Comparison of ENCODE assay signal across 9 cellular contexts in the genomic region with DNA sequence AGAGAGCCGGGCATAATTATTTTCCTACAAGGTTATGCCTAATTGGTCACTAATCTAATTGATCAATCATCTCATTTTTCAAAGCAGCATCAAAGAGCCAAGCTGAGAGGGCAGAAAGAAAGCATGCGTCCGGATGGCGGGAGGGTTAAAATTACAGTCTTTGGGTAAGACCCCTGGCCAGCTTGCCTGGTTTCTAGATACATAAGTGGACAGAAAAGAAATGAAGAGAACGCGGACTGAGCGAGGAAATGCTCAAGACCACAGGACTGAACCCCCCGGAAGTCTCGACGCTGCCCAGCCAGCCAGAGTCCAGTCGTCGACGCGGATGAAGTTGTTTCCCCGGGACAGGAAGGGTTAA.
A peak's percentile ranks its signal among the peaks of the same experiment; 100 is the strongest.
DNase-seq lines count a peak whose midpoint lies in the region; ATAC-seq and TF ChIP-seq lines count a peak whose summit lies in the region.
"Had no signal": no experiment of that assay in that cellular context is flagged by ENCODE, and none has a peak within 500 bp of the region (broad histone marks: within the 10 kb centered on the region; RNA-seq: fewer than 3 reads in every experiment).

No MANE protein-coding gene starts in this region.

- ATAC-seq in activated CD4-positive, alpha-beta T cell treated with anti-CD3 and anti-CD28 coated beads for 36 hours = no peak
- no peak for ATAC-seq in activated naive CD8-positive, alpha-beta T cell treated with anti-CD3 and anti-CD28 coated beads, Interleukin-2, amount 10 ng/mL, durations not matched to agents 7 days and 5 days (ENCODE audit: low read depth)
- no peak for ATAC-seq in stimulated activated effector memory CD8-positive, alpha-beta T cell treated with anti-CD3 and anti-CD28 coated beads, Interleukin-12 subunit alpha, Interleukin-12 subunit beta, amount 100 ng/mL, for 72 hours
- no peak for ATAC-seq in HG02884 (IDR thresholded peaks at IDR 0.05; ENCODE audit: unreplicated experiment)

- DNase-seq in activated CD4-positive, alpha-beta T cell treated with anti-CD3 and anti-CD28 coated beads for 36 hours = no peak
- no peak for DNase-seq in activated CD4-positive, alpha-beta T cell treated with anti-CD3 and anti-CD28 coated beads, Interleukin-2, amount 10 ng/mL, durations not matched to agents 24 days and 14 days
- no peak for DNase-seq in activated naive CD8-positive, alpha-beta T cell treated with anti-CD3 and anti-CD28 coated beads, Interleukin-2, amount 10 ng/mL, durations not matched to agents 7 days and 5 days
- DNase-seq in kidney epithelial cell (ENCODE audit: low read depth) (no peak), NCI-H82 treated with DMSO at 0.1 percent for 48 hours (lab: John Stamatoyannopoulos, UW; ENCODE audit: unreplicated experiment) (no peak), Peyer's patch (no peak)
- no peak for DNase-seq in stimulated activated effector memory CD8-positive, alpha-beta T cell treated with anti-CD3 and anti-CD28 coated beads, Interleukin-12 subunit alpha, Interleukin-12 subunit beta, amount 100 ng/mL, for 72 hours (ENCODE audit: low spot score in 2 of 2)
- DNase-seq: naive B cell had no signal

- H3K27me3 ChIP-seq in kidney epithelial cell (ENCODE audit: control insufficient read depth, insufficient read depth, low read length) (peaks cover 33% of the 10 kb centered on the region), Peyer's patch (no peaks in the 10 kb centered on the region)

- H3K4me1 ChIP-seq in Peyer's patch = peaks cover 0 to 12% (median 2%) of the 10 kb centered on the region in 4 donors

- POLR2A ChIA-PET in activated CD4-positive, alpha-beta T cell treated with anti-CD3 and anti-CD28 coated beads for 36 hours (lab: Charles Lee) = no interaction called here
- POLR2A ChIA-PET in activated naive CD8-positive, alpha-beta T cell treated with anti-CD3 and anti-CD28 coated beads, Interleukin-2, amount 10 ng/mL, durations not matched to agents 7 days and 5 days (lab: Charles Lee) = no interaction called here

- H3K4me3 Mint-ChIP-seq in activated CD4-positive, alpha-beta T cell treated with anti-CD3 and anti-CD28 coated beads for 36 hours = peak overlapping the region; percentile 20
- H3K4me3 Mint-ChIP-seq in activated CD4-positive, alpha-beta T cell treated with anti-CD3 and anti-CD28 coated beads, Interleukin-2, amount 10 ng/mL, durations not matched to agents 24 days and 14 days = no peak overlapping the region
- peak overlapping the region; percentile 48 for H3K4me3 Mint-ChIP-seq in activated naive CD8-positive, alpha-beta T cell treated with anti-CD3 and anti-CD28 coated beads, Interleukin-2, amount 10 ng/mL, durations not matched to agents 7 days and 5 days
- H3K4me3 Mint-ChIP-seq in stimulated activated effector memory CD8-positive, alpha-beta T cell treated with anti-CD3 and anti-CD28 coated beads, Interleukin-12 subunit alpha, Interleukin-12 subunit beta, amount 100 ng/mL, for 72 hours = peak overlapping the region; percentile 18

- no peak overlapping the region for H3K27ac ChIP-seq in Peyer's patch

- no peak overlapping the region for H3K27ac Mint-ChIP-seq in activated CD4-positive, alpha-beta T cell treated with anti-CD3 and anti-CD28 coated beads for 36 hours
- no peak overlapping the region for H3K27ac Mint-ChIP-seq in activated CD4-positive, alpha-beta T cell treated with anti-CD3 and anti-CD28 coated beads, Interleukin-2, amount 10 ng/mL, durations not matched to agents 24 days and 14 days
- H3K27ac Mint-ChIP-seq in activated naive CD8-positive, alpha-beta T cell treated with anti-CD3 and anti-CD28 coated beads, Interleukin-2, amount 10 ng/mL, durations not matched to agents 7 days and 5 days = no peak overlapping the region
- H3K27ac Mint-ChIP-seq in stimulated activated effector memory CD8-positive, alpha-beta T cell treated with anti-CD3 and anti-CD28 coated beads, Interleukin-12 subunit alpha, Interleukin-12 subunit beta, amount 100 ng/mL, for 72 hours = no peak overlapping the region

- no peaks in the 10 kb centered on the region for H3K9me3 Mint-ChIP-seq in activated CD4-positive, alpha-beta T cell treated with anti-CD3 and anti-CD28 coated beads for 36 hours (ENCODE audit: low read depth)
- H3K9me3 Mint-ChIP-seq in activated CD4-positive, alpha-beta T cell treated with anti-CD3 and anti-CD28 coated beads, Interleukin-2, amount 10 ng/mL, durations not matched to agents 24 days and 14 days = no peaks in the 10 kb centered on the region
- no peaks in the 10 kb centered on the region for H3K9me3 Mint-ChIP-seq in activated naive CD8-positive, alpha-beta T cell treated with anti-CD3 and anti-CD28 coated beads, Interleukin-2, amount 10 ng/mL, durations not matched to agents 7 days and 5 days
- no peaks in the 10 kb centered on the region for H3K9me3 Mint-ChIP-seq in stimulated activated effector memory CD8-positive, alpha-beta T cell treated with anti-CD3 and anti-CD28 coated beads, Interleukin-12 subunit alpha, Interleukin-12 subunit beta, amount 100 ng/mL, for 72 hours
- H3K9me3 Mint-ChIP-seq: naive B cell had no signal

- intact Hi-C loops in activated CD4-positive, alpha-beta T cell treated with anti-CD3 and anti-CD28 coated beads for 36 hours (cut with DNase I, micrococcal nuclease) = no loop called here
- intact Hi-C loops in activated CD4-positive, alpha-beta T cell treated with anti-CD3 and anti-CD28 coated beads, Interleukin-2, amount 10 ng/mL, durations not matched to agents 24 days and 14 days (cut with micrococcal nuclease) = no loop called here

- no peaks in the 10 kb centered on the region for H3K36me3 Mint-ChIP-seq in activated CD4-positive, alpha-beta T cell treated with anti-CD3 and anti-CD28 coated beads for 36 hours (ENCODE audit: low read depth)
- H3K36me3 Mint-ChIP-seq in activated CD4-positive, alpha-beta T cell treated with anti-CD3 and anti-CD28 coated beads, Interleukin-2, amount 10 ng/mL, durations not matched to agents 24 days and 14 days (ENCODE audit: low read depth) = no peaks in the 10 kb centered on the region
- H3K36me3 Mint-ChIP-seq in activated naive CD8-positive, alpha-beta T cell treated with anti-CD3 and anti-CD28 coated beads, Interleukin-2, amount 10 ng/mL, durations not matched to agents 7 days and 5 days = no peaks in the 10 kb centered on the region
- H3K36me3 Mint-ChIP-seq in stimulated activated effector memory CD8-positive, alpha-beta T cell treated with anti-CD3 and anti-CD28 coated beads, Interleukin-12 subunit alpha, Interleukin-12 subunit beta, amount 100 ng/mL, for 72 hours = no peaks in the 10 kb centered on the region
- H3K36me3 Mint-ChIP-seq: naive B cell had no signal

- TF ChIP-seq POLR2A in Peyer's patch (IDR thresholded peaks at IDR 0.05) = no peak

- H3K27me3 Mint-ChIP-seq in activated CD4-positive, alpha-beta T cell treated with anti-CD3 and anti-CD28 coated beads for 36 hours = peaks cover 45% of the 10 kb centered on the region
- H3K27me3 Mint-ChIP-seq in activated CD4-positive, alpha-beta T cell treated with anti-CD3 and anti-CD28 coated beads, Interleukin-2, amount 10 ng/mL, durations not matched to agents 24 days and 14 days = peaks cover 40% of the 10 kb centered on the region
- peaks cover 29% of the 10 kb centered on the region for H3K27me3 Mint-ChIP-seq in activated naive CD8-positive, alpha-beta T cell treated with anti-CD3 and anti-CD28 coated beads, Interleukin-2, amount 10 ng/mL, durations not matched to agents 7 days and 5 days

- H3K9me3 ChIP-seq in Peyer's patch = no peaks in the 10 kb centered on the region

- H3K4me3 ChIP-seq in kidney epithelial cell (ENCODE audit: low read depth, low read length) (peak overlapping the region; percentile 37), Peyer's patch (peak overlapping the region in 2 of 4 donors; percentile 22 to 44)

- H3K4me1 Mint-ChIP-seq in activated CD4-positive, alpha-beta T cell treated with anti-CD3 and anti-CD28 coated beads for 36 hours = peaks cover 9% of the 10 kb centered on the region
- H3K4me1 Mint-ChIP-seq in activated CD4-positive, alpha-beta T cell treated with anti-CD3 and anti-CD28 coated beads, Interleukin-2, amount 10 ng/mL, durations not matched to agents 24 days and 14 days = no peaks in the 10 kb centered on the region
- H3K4me1 Mint-ChIP-seq in activated naive CD8-positive, alpha-beta T cell treated with anti-CD3 and anti-CD28 coated beads, Interleukin-2, amount 10 ng/mL, durations not matched to agents 7 days and 5 days = peaks cover 2% of the 10 kb centered on the region
- H3K4me1 Mint-ChIP-seq in stimulated activated effector memory CD8-positive, alpha-beta T cell treated with anti-CD3 and anti-CD28 coated beads, Interleukin-12 subunit alpha, Interleukin-12 subunit beta, amount 100 ng/mL, for 72 hours = peaks cover 5% of the 10 kb centered on the region

- CTCF ChIA-PET in activated CD4-positive, alpha-beta T cell treated with anti-CD3 and anti-CD28 coated beads for 36 hours (lab: Charles Lee) = no interaction called here

- TF ChIP-seq CTCF in kidney epithelial cell (IDR thresholded peaks at IDR 0.05; ENCODE audit: insufficient read depth, low read length, poor library complexity, severe bottlenecking) (no peak), Peyer's patch (IDR thresholded peaks at IDR 0.05) (no peak)

- H3K36me3 ChIP-seq in kidney epithelial cell (ENCODE audit: control insufficient read depth, insufficient read depth, low read length) (no peaks in the 10 kb centered on the region), Peyer's patch (no peaks in the 10 kb centered on the region)
